Comparison of ENCODE assay signal across 8 cellular contexts in genomic region chr14:24300326-24300980, GRCh38. TPM values are rescaled to one million over a fixed set of nuclear protein-coding genes. Genes with fewer than 3 reads are reported as not detected.
DNase-seq lines count a peak whose midpoint lies in the region; ATAC-seq and TF ChIP-seq lines count a peak whose summit lies in the region.

No MANE protein-coding gene starts in this region.

- peaks cover 0 to 2% (median 0%) of the 10 kb centered on the region in 5 experiments for H3K9me3 Mint-ChIP-seq in brain
- H3K9me3 Mint-ChIP-seq in memory B cell = no peaks in the 10 kb centered on the region

- intact Hi-C loops in left ventricle myocardium superior (cut with micrococcal nuclease) = no loop called here

- H3K27me3 Mint-ChIP-seq in brain = peaks cover 4% of the 10 kb centered on the region
- H3K27me3 Mint-ChIP-seq in memory B cell = no peaks in the 10 kb centered on the region

- H3K9me3 ChIP-seq in cardiac muscle cell (ENCODE audit: low read depth) = no peaks in the 10 kb centered on the region
- no peaks in the 10 kb centered on the region for H3K9me3 ChIP-seq in upper lobe of left lung

- H3K36me3 ChIP-seq in cardiac muscle cell (peaks cover 28% of the 10 kb centered on the region), upper lobe of left lung (peaks cover 23 to 54% (median 45%) of the 10 kb centered on the region in 4 donors)

- H3K27me3 ChIP-seq in cardiac muscle cell = no peaks in the 10 kb centered on the region
- H3K27me3 ChIP-seq in upper lobe of left lung = no peaks in the 10 kb centered on the region

- H3K4me1 ChIP-seq in cardiac muscle cell (ENCODE audit: low read depth) = peaks cover 7% of the 10 kb centered on the region
- H3K4me1 ChIP-seq in upper lobe of left lung = peaks cover 29 to 48% (median 34%) of the 10 kb centered on the region in 4 donors

- H3K4me1 Mint-ChIP-seq in brain = peaks cover 60% of the 10 kb centered on the region
- peaks cover 36% of the 10 kb centered on the region for H3K4me1 Mint-ChIP-seq in memory B cell

- ATAC-seq in left ventricle myocardium superior (no peak), memory B cell (ENCODE audit: low read depth) (no peak), upper lobe of left lung (ENCODE audit: low FRiP score in 2 of 2) (no peak)

- WGBS in upper lobe of left lung, 2 donors = 26 to 33% methylated on average over 16 of the region's 16 CpGs

- no peak for DNase-seq in cardiac muscle cell (ENCODE audit: low read depth in 1 of 2, low spot score in 1 of 2)
- DNase-seq in left ventricle myocardium superior = no peak
- no peak for DNase-seq in memory B cell (ENCODE audit: low spot score in 2 of 2)
- no peak for DNase-seq in upper lobe of left lung
- DNase-seq in NCI-H2227 (lab: John Stamatoyannopoulos, UW; ENCODE audit: unreplicated experiment) = no peak
- no peak for DNase-seq in caudate nucleus (lab: John Stamatoyannopoulos, UW)
- DNase-seq in SHP77 (lab: John Stamatoyannopoulos, UW) = no peak

- H3K4me3 Mint-ChIP-seq in brain (peak overlapping the region; percentile 96 to 99 (median 97)), memory B cell (peak overlapping the region; percentile 91)

- peak overlapping the region; percentile 69 for H3K4me3 ChIP-seq in cardiac muscle cell
- H3K4me3 ChIP-seq in upper lobe of left lung = peak overlapping the region; percentile 68 to 95 (median 79)

- H3K36me3 Mint-ChIP-seq in brain (peaks cover 44% of the 10 kb centered on the region), memory B cell (peaks cover 34% of the 10 kb centered on the region)

- H3K27ac Mint-ChIP-seq in brain (peak overlapping the region in 4 of 5 experiments; percentile 73 to 96 (median 86)), memory B cell (peak overlapping the region; percentile 94)

- no peak for TF ChIP-seq POLR2A in upper lobe of left lung (IDR thresholded peaks at IDR 0.05)

- TF ChIP-seq CTCF in cardiac muscle cell (IDR thresholded peaks at IDR 0.05; ENCODE audit: low read depth, low read length) (no peak), brain (conservative IDR thresholded peaks at IDR 0.05) (no peak), upper lobe of left lung (IDR thresholded peaks at IDR 0.05) (no peak)

- peak overlapping the region; percentile 68 for H3K27ac ChIP-seq in cardiac muscle cell
- peak overlapping the region; percentile 77 to 92 (median 90) for H3K27ac ChIP-seq in upper lobe of left lung
- H3K27ac ChIP-seq in caudate nucleus (ENCODE audit: low read depth, low read length) = no peak overlapping the region

- TF ChIP-seq EP300 in upper lobe of left lung (IDR thresholded peaks at IDR 0.05) = no peak

RNA-seq across cellular contexts. Expression of gene NOP9, which starts 0.8 kb away (rescaled TPM):
- total RNA-seq in cardiac muscle cell = 13.5 and 15.7 TPM in 2 replicates
- 2.7 and 4.3 TPM in 2 replicates for polyA plus RNA-seq in cardiac muscle cell
- total RNA-seq in left ventricle myocardium superior = 25.5 TPM
- 35.4 TPM for polyA plus RNA-seq in brain (ENCODE audit: insufficient read depth, low read depth, low replicate concordance)
- 10 to 100 TPM; 13.3 to 31.4 (median 22.6) TPM for total RNA-seq in upper lobe of left lung

RNA-seq across cellular contexts. Expression of gene DHRS1, which starts 0.9 kb away (rescaled TPM):
- 43.2 and 54.3 TPM in 2 replicates for total RNA-seq in cardiac muscle cell
- 53.5 and 58.1 TPM in 2 replicates for polyA plus RNA-seq in cardiac muscle cell
- total RNA-seq in left ventricle myocardium superior = 5.9 TPM
- polyA plus RNA-seq in brain (ENCODE audit: insufficient read depth, low read depth, low replicate concordance) = 16.2 TPM
- total RNA-seq in upper lobe of left lung = 10 to 100 TPM; 23.0 to 60.3 (median 32.8) TPM

RNA-seq across cellular contexts. Expression of gene CIDEB, which starts 7.3 kb away (rescaled TPM):
- total RNA-seq in cardiac muscle cell (not detected in 2 replicates), left ventricle myocardium superior (3.9 TPM), upper lobe of left lung (10 to 100 TPM in 5 of 6 donors, 1 to 10 TPM in 1; 9.4 to 14.8 (median 12.8) TPM)
- polyA plus RNA-seq in cardiac muscle cell (not detected in 2 replicates), brain (ENCODE audit: insufficient read depth, low read depth, low replicate concordance) (26.2 TPM)

RNA-seq across cellular contexts. Expression of gene LTB4R2, which starts 9.5 kb away (rescaled TPM):
- total RNA-seq in cardiac muscle cell = 7.6 and 15.1 TPM in 2 replicates
- polyA plus RNA-seq in cardiac muscle cell = 0.17 and 1.8 TPM in 2 replicates
- total RNA-seq in left ventricle myocardium superior = 1.5 TPM
- polyA plus RNA-seq in brain (ENCODE audit: insufficient read depth, low read depth, low replicate concordance) = 3.0 TPM
- total RNA-seq in upper lobe of left lung = 10 to 100 TPM in 4 of 6 donors, 1 to 10 TPM in 2; 6.2 to 49.2 (median 10.9) TPM

RNA-seq across cellular contexts. Expression of gene LTB4R, which starts 10.8 kb away (rescaled TPM):
- total RNA-seq in cardiac muscle cell (8.5 and 8.8 TPM in 2 replicates), left ventricle myocardium superior (1.6 TPM), upper lobe of left lung (10 to 100 TPM; 11.1 to 71.2 (median 17.7) TPM)
- polyA plus RNA-seq in cardiac muscle cell (2.0 and 2.7 TPM in 2 replicates), brain (ENCODE audit: insufficient read depth, low read depth, low replicate concordance) (10.4 TPM)
